ENCODE assay signal across 14 cellular contexts in the genomic region with DNA sequence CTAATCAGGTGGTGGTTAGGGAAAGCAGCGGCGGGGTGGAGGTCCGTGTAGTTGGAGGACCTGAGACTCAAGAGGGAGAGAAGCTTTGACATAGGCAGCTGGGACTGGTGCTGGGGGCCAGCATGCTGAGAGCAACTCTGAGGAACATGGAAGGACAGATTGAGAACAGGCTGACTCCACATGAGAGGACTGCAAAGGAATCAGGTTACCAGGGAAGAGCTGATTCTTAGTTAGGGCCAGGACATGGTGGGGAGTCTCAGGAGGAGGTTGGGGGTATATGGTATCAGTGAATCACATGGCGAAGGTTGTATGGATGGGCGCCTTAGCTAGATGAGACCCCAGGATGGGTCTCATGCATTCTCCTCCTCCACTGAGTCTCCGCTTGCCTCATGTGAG.
DNase-seq lines count a peak whose midpoint lies in the region; TF ChIP-seq lines count a peak whose summit lies in the region.
"Had no signal": no experiment of that assay in that cellular context is flagged by ENCODE, and none has a peak within 500 bp of the region (broad histone marks: within the 10 kb centered on the region; RNA-seq: fewer than 3 reads in every experiment).

No MANE protein-coding gene starts in this region.

- no peaks in the 10 kb centered on the region for H4K20me1 ChIP-seq in neural progenitor cell (ENCODE audit: low read depth)
- H4K20me1 ChIP-seq: BLaER1 treated with 17β-estradiol and CSF1 and Interleukin-3, amounts not matched to agents 10 nM and 100 nM had no signal

- H3K27ac ChIP-seq in SJSA1 (peak overlapping the region; percentile 98), skin epidermis (peak overlapping the region in 13 of 21 experiments; percentile 25 to 82 (median 66)), neural progenitor cell (no peak overlapping the region)
- H3K27ac ChIP-seq: BLaER1 treated with 17β-estradiol and CSF1 and Interleukin-3, amounts not matched to agents 10 nM and 100 nM had no signal

- H3K27me3 Mint-ChIP-seq in neural progenitor cell (ENCODE audit: insufficient read depth, low read depth) = peaks cover 2% of the 10 kb centered on the region
- H3K27me3 Mint-ChIP-seq: effector memory CD8-positive, alpha-beta T cell had no signal

- DNase-seq in EL = peak; percentile 45
- DNase-seq in SJSA1 (ENCODE audit: low read depth in 1 of 2, low spot score in 2 of 2) = no peak
- DNase-seq in fibroblast of peridontal ligament (ENCODE audit: extremely low read depth) = peak; percentile 68
- no peak for DNase-seq in neural progenitor cell (ENCODE audit: low spot score)
- no peak for DNase-seq in stimulated activated CD4-positive, alpha-beta T cell treated with anti-CD3 and anti-CD28 coated beads, Interleukin-4, amount 100 ng/mL, for 24 hours
- no peak for DNase-seq in T-helper 9 cell
- DNase-seq: activated CD4-positive, alpha-beta T cell treated with anti-CD3 and anti-CD28 coated beads, Interleukin-2, amount 50 U/mL, for 4 hours; activated naive CD8-positive, alpha-beta T cell treated with anti-CD3 and anti-CD28 coated beads for 36 hours; effector memory CD8-positive, alpha-beta T cell; left ventricle myocardium superior; naive thymus-derived CD4-positive, alpha-beta T cell; NCI-H1694 had no signal

- H3K27me3 ChIP-seq in SJSA1 (replicated peaks) (no peaks in the 10 kb centered on the region), neural progenitor cell (no peaks in the 10 kb centered on the region)
- H3K27me3 ChIP-seq: BLaER1 treated with 17β-estradiol and CSF1 and Interleukin-3, amounts not matched to agents 10 nM and 100 nM had no signal

- H3K36me3 ChIP-seq in SJSA1 = no peaks in the 10 kb centered on the region
- no peaks in the 10 kb centered on the region for H3K36me3 ChIP-seq in neural progenitor cell
- H3K36me3 ChIP-seq: BLaER1 treated with 17β-estradiol and CSF1 and Interleukin-3, amounts not matched to agents 10 nM and 100 nM had no signal

- H3K27ac Mint-ChIP-seq in neural progenitor cell = no peak overlapping the region
- H3K27ac Mint-ChIP-seq: activated naive CD8-positive, alpha-beta T cell treated with anti-CD3 and anti-CD28 coated beads for 36 hours; effector memory CD8-positive, alpha-beta T cell; naive thymus-derived CD4-positive, alpha-beta T cell had no signal

- H3K4me2 ChIP-seq in neural progenitor cell = no peak overlapping the region
- H3K4me2 ChIP-seq: BLaER1 treated with 17β-estradiol and CSF1 and Interleukin-3, amounts not matched to agents 10 nM and 100 nM had no signal

- no peak overlapping the region for H3K4me3 Mint-ChIP-seq in neural progenitor cell
- H3K4me3 Mint-ChIP-seq: activated naive CD8-positive, alpha-beta T cell treated with anti-CD3 and anti-CD28 coated beads for 36 hours; effector memory CD8-positive, alpha-beta T cell; naive thymus-derived CD4-positive, alpha-beta T cell had no signal

- no peaks in the 10 kb centered on the region for H3K36me3 Mint-ChIP-seq in neural progenitor cell
- H3K36me3 Mint-ChIP-seq: activated naive CD8-positive, alpha-beta T cell treated with anti-CD3 and anti-CD28 coated beads for 36 hours; naive thymus-derived CD4-positive, alpha-beta T cell had no signal

- TF ChIP-seq CTCF in neural progenitor cell (IDR thresholded peaks at IDR 0.05) = no peak

- H3K9ac ChIP-seq in neural progenitor cell = no peak overlapping the region
- H3K9ac ChIP-seq: BLaER1 treated with 17β-estradiol and CSF1 and Interleukin-3, amounts not matched to agents 10 nM and 100 nM had no signal

- H3K9me3 ChIP-seq in SJSA1 (replicated peaks) (no peaks in the 10 kb centered on the region), neural progenitor cell (ENCODE audit: low read depth) (no peaks in the 10 kb centered on the region)
- H3K9me3 ChIP-seq: BLaER1 treated with 17β-estradiol and CSF1 and Interleukin-3, amounts not matched to agents 10 nM and 100 nM had no signal

- H2AFZ ChIP-seq in neural progenitor cell (replicated peaks) = no peak overlapping the region

- H3K4me1 ChIP-seq in SJSA1 (replicated peaks) (peaks cover 44% of the 10 kb centered on the region), neural progenitor cell (no peaks in the 10 kb centered on the region)

- H3F3A ChIP-seq in neural progenitor cell (ENCODE audit: low read depth) = no peaks in the 10 kb centered on the region

- H3K4me1 Mint-ChIP-seq in neural progenitor cell = peaks cover 11% of the 10 kb centered on the region
- H3K4me1 Mint-ChIP-seq: naive thymus-derived CD4-positive, alpha-beta T cell had no signal

- no peaks in the 10 kb centered on the region for H3K79me2 ChIP-seq in neural progenitor cell (ENCODE audit: low read depth)

- no peak overlapping the region for H3K4me3 ChIP-seq in SJSA1
- no peak overlapping the region for H3K4me3 ChIP-seq in skin epidermis
- H3K4me3 ChIP-seq in neural progenitor cell = no peak overlapping the region
- H3K4me3 ChIP-seq: BLaER1 treated with 17β-estradiol and CSF1 and Interleukin-3, amounts not matched to agents 10 nM and 100 nM had no signal

- H3K9me3 Mint-ChIP-seq in neural progenitor cell = peaks cover 2% of the 10 kb centered on the region
- H3K9me3 Mint-ChIP-seq: activated naive CD8-positive, alpha-beta T cell treated with anti-CD3 and anti-CD28 coated beads for 36 hours had no signal

Comparison
In these comparisons a context has a peak if more than half of its experiments do, and no peak if none do; other contexts are left out.
1. DNase-seq: peak in EL (single experiment) and fibroblast of peridontal ligament (single experiment); none in SJSA1 (0 of 2), neural progenitor cell (single experiment), stimulated activated CD4-positive, alpha-beta T cell treated with anti-CD3 and anti-CD28 coated beads, Interleukin-4, amount 100 ng/mL, for 24 hours (single experiment) and T-helper 9 cell (single experiment).